Comparison of ENCODE assay signal across 37 cellular contexts in the genomic region with DNA sequence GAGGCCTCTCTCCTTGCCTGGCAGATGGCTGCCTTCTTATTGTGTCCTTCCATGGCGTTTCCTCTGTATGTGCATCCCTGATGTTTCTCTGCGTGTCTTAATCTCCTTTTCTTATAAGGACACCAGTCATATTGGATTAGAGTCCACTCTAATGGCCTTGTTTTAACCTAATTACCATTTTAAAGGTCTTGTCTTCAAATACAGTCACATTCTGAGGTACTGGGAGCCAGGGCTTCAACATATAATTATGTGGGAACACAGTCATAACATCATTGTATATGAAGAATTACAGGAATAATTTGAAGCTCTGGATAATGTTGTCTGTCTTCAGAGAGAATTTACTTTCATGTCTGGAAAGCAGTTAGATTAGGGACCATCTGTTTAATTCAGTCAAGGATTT. TPM values are rescaled to one million over a fixed set of nuclear protein-coding genes. Genes with fewer than 3 reads are reported as not detected.
"Had no signal": no experiment of that assay in that cellular context is flagged by ENCODE, and none has a peak within 500 bp of the region (broad histone marks: within the 10 kb centered on the region; RNA-seq: fewer than 3 reads in every experiment).

No MANE protein-coding gene starts in this region.

- H3K27ac ChIP-seq: adrenal gland, body of pancreas, brain microvascular endothelial cell, breast epithelium, VCaP had no signal

- H3K4me3 ChIP-seq: adrenal gland, body of pancreas, breast epithelium had no signal

- H3K36me3 Mint-ChIP-seq: activated CD8-positive, alpha-beta memory T cell treated with anti-CD3 and anti-CD28 coated beads, Interleukin-2, amount 10 ng/mL, durations not matched to agents 7 days and 5 days; activated naive CD4-positive, alpha-beta T cell treated with anti-CD3 and anti-CD28 coated beads, Interleukin-2, amount 50 U/mL, for 72 hours; activated naive CD8-positive, alpha-beta T cell treated with anti-CD3 and anti-CD28 coated beads for 36 hours; WTC11 had no signal

- H3K9me3 Mint-ChIP-seq: activated CD4-positive, alpha-beta memory T cell treated with anti-CD3 and anti-CD28 coated beads, Interleukin-2, amount 10 ng/mL, durations not matched to agents 7 days and 5 days; activated naive CD8-positive, alpha-beta T cell treated with anti-CD3 and anti-CD28 coated beads for 36 hours; activated T-cell treated with anti-CD3 and anti-CD28 coated beads, Interleukin-2, amount 50 U/mL, for 24 hours; activated T-helper 17 cell treated with anti-CD3 and anti-CD28 coated beads, Interleukin-2, amount 50 U/mL, for 72 hours; T-helper 1 cell treated with Interleukin-12 subunit alpha and Interleukin-12 subunit beta and Interleukin-4 antibody, amounts not matched to agents 30 μg/mL and 1 μg/mL, for 36 hours; T-helper 2 cell treated with Interferon-gamma antibody and Interleukin-4, amounts not matched to agents 5 μg/mL and 100 μg/mL, for 36 hours had no signal

- H3K4me1 Mint-ChIP-seq: activated CD4-positive, alpha-beta memory T cell treated with anti-CD3 and anti-CD28 coated beads, Interleukin-2, amount 10 ng/mL, durations not matched to agents 7 days and 5 days; activated CD4-positive, alpha-beta T cell treated with anti-CD3 and anti-CD28 coated beads for 36 hours; activated CD4-positive, alpha-beta T cell treated with anti-CD3 and anti-CD28 coated beads, Interleukin-2, amount 10 ng/mL, durations not matched to agents 7 days and 5 days; activated CD8-positive, alpha-beta memory T cell treated with anti-CD3 and anti-CD28 coated beads, Interleukin-2, amount 10 ng/mL, durations not matched to agents 7 days and 5 days; activated naive CD8-positive, alpha-beta T cell treated with anti-CD3 and anti-CD28 coated beads for 36 hours; activated T-helper 17 cell treated with anti-CD3 and anti-CD28 coated beads, Interleukin-2, amount 50 U/mL, for 72 hours had no signal

- H3K27me3 Mint-ChIP-seq: activated CD4-positive, alpha-beta memory T cell treated with anti-CD3 and anti-CD28 coated beads, Interleukin-2, amount 10 ng/mL, durations not matched to agents 7 days and 5 days; activated CD4-positive, alpha-beta T cell treated with anti-CD3 and anti-CD28 coated beads for 36 hours; activated CD4-positive, alpha-beta T cell treated with anti-CD3 and anti-CD28 coated beads, Interleukin-2, amount 10 ng/mL, durations not matched to agents 7 days and 5 days; activated CD8-positive, alpha-beta memory T cell treated with anti-CD3 and anti-CD28 coated beads, Interleukin-2, amount 10 ng/mL, durations not matched to agents 7 days and 5 days; activated T-cell treated with anti-CD3 and anti-CD28 coated beads, Interleukin-2, amount 50 U/mL, for 24 hours; activated T-helper 17 cell treated with anti-CD3 and anti-CD28 coated beads, Interleukin-2, amount 50 U/mL, for 72 hours had no signal

- H3K27ac Mint-ChIP-seq: activated CD4-positive, alpha-beta memory T cell treated with anti-CD3 and anti-CD28 coated beads, Interleukin-2, amount 10 ng/mL, durations not matched to agents 7 days and 5 days; activated CD4-positive, alpha-beta T cell treated with anti-CD3 and anti-CD28 coated beads for 36 hours; activated CD4-positive, alpha-beta T cell treated with anti-CD3 and anti-CD28 coated beads, Interleukin-2, amount 10 ng/mL, durations not matched to agents 7 days and 5 days; activated CD8-positive, alpha-beta memory T cell treated with anti-CD3 and anti-CD28 coated beads, Interleukin-2, amount 10 ng/mL, durations not matched to agents 7 days and 5 days; activated CD8-positive, alpha-beta T cell treated with anti-CD3 and anti-CD28 coated beads, Interleukin-2, amount 10 ng/mL, durations not matched to agents 7 days and 5 days; activated naive CD4-positive, alpha-beta T cell treated with anti-CD3 and anti-CD28 coated beads for 36 hours; activated naive CD4-positive, alpha-beta T cell treated with anti-CD3 and anti-CD28 coated beads, Interleukin-2, amount 50 U/mL, for 72 hours; activated naive CD8-positive, alpha-beta T cell treated with anti-CD3 and anti-CD28 coated beads for 36 hours; activated T-cell treated with anti-CD3 and anti-CD28 coated beads, Interleukin-2, amount 50 U/mL, for 24 hours; activated T-helper 17 cell treated with anti-CD3 and anti-CD28 coated beads, Interleukin-2, amount 50 U/mL, for 72 hours; T-helper 1 cell treated with Interleukin-12 subunit alpha and Interleukin-12 subunit beta and Interleukin-4 antibody, amounts not matched to agents 30 μg/mL and 1 μg/mL, for 36 hours; T-helper 2 cell treated with Interferon-gamma antibody and Interleukin-4, amounts not matched to agents 5 μg/mL and 100 μg/mL, for 36 hours; WTC11 had no signal

- H3K27me3 ChIP-seq: adrenal gland, body of pancreas, brain microvascular endothelial cell, breast epithelium had no signal

- H3K36me3 ChIP-seq: adrenal gland, brain microvascular endothelial cell, breast epithelium had no signal

- H3K9me3 ChIP-seq: adrenal gland, body of pancreas, breast epithelium had no signal

- DNase-seq: activated CD4-positive, alpha-beta memory T cell treated with anti-CD3 and anti-CD28 coated beads, Interleukin-2, amount 10 ng/mL, durations not matched to agents 7 days and 5 days; activated CD4-positive, alpha-beta T cell treated with anti-CD3 and anti-CD28 coated beads for 1 hour; activated CD4-positive, alpha-beta T cell treated with anti-CD3 and anti-CD28 coated beads for 36 hours; activated CD4-positive, alpha-beta T cell treated with anti-CD3 and anti-CD28 coated beads for 48 hours; activated CD4-positive, alpha-beta T cell treated with anti-CD3 and anti-CD28 coated beads, Interleukin-2, amount 10 ng/mL, durations not matched to agents 7 days and 5 days; activated CD4-positive, alpha-beta T cell treated with anti-CD3 and anti-CD28 coated beads, Interleukin-2, amount 50 U/mL, for 48 hours; activated CD4-positive, CD25-positive, alpha-beta regulatory T cell; activated CD8-positive, alpha-beta memory T cell treated with anti-CD3 and anti-CD28 coated beads for 24 hours; activated CD8-positive, alpha-beta memory T cell treated with anti-CD3 and anti-CD28 coated beads, Interleukin-2, amount 10 ng/mL, durations not matched to agents 7 days and 5 days; activated CD8-positive, alpha-beta memory T cell treated with anti-CD3 and anti-CD28 coated beads, Interleukin-2, amount 50 U/mL, for 48 hours; activated CD8-positive, alpha-beta T cell treated with anti-CD3 and anti-CD28 coated beads, Interleukin-2, amount 10 ng/mL, durations not matched to agents 7 days and 5 days; activated effector memory CD4-positive, alpha-beta T cell treated with anti-CD3 and anti-CD28 coated beads, Interleukin-2, amount 50 U/mL, for 16 hours; activated gamma-delta T cell treated with Interleukin-2 at 50 U/mL for 16 hours; activated naive CD4-positive, alpha-beta T cell; activated naive CD4-positive, alpha-beta T cell treated with anti-CD3 and anti-CD28 coated beads for 36 hours; activated naive CD4-positive, alpha-beta T cell treated with anti-CD3 and anti-CD28 coated beads, Interleukin-2, amount 50 U/mL, for 16 hours; activated naive CD8-positive, alpha-beta T cell treated with anti-CD3 and anti-CD28 coated beads for 36 hours; activated T-cell treated with anti-CD3 and anti-CD28 coated beads, Interleukin-2, amount 50 U/mL, for 24 hours; activated T-cell treated with anti-CD3 and anti-CD28 coated beads, Interleukin-2, amount 50 U/mL, for 48 hours; adrenal gland; amniotic stem cell; aorta; body of pancreas; brain microvascular endothelial cell; central memory CD4-positive, alpha-beta T cell; T-helper 2 cell; T-helper 9 cell had no signal

- H3K4me3 Mint-ChIP-seq: activated CD4-positive, alpha-beta memory T cell treated with anti-CD3 and anti-CD28 coated beads, Interleukin-2, amount 10 ng/mL, durations not matched to agents 7 days and 5 days; activated CD4-positive, alpha-beta T cell treated with anti-CD3 and anti-CD28 coated beads for 36 hours; activated CD4-positive, alpha-beta T cell treated with anti-CD3 and anti-CD28 coated beads, Interleukin-2, amount 10 ng/mL, durations not matched to agents 7 days and 5 days; activated CD8-positive, alpha-beta memory T cell treated with anti-CD3 and anti-CD28 coated beads, Interleukin-2, amount 10 ng/mL, durations not matched to agents 7 days and 5 days; activated CD8-positive, alpha-beta T cell treated with anti-CD3 and anti-CD28 coated beads, Interleukin-2, amount 10 ng/mL, durations not matched to agents 7 days and 5 days; activated naive CD4-positive, alpha-beta T cell treated with anti-CD3 and anti-CD28 coated beads for 36 hours; activated naive CD8-positive, alpha-beta T cell treated with anti-CD3 and anti-CD28 coated beads for 36 hours; activated T-cell treated with anti-CD3 and anti-CD28 coated beads, Interleukin-2, amount 50 U/mL, for 24 hours; activated T-helper 17 cell treated with anti-CD3 and anti-CD28 coated beads, Interleukin-2, amount 50 U/mL, for 72 hours; T-helper 1 cell treated with Interleukin-12 subunit alpha and Interleukin-12 subunit beta and Interleukin-4 antibody, amounts not matched to agents 30 μg/mL and 1 μg/mL, for 36 hours; T-helper 2 cell treated with Interferon-gamma antibody and Interleukin-4, amounts not matched to agents 5 μg/mL and 100 μg/mL, for 36 hours; WTC11 had no signal

- FAIRE-seq: astrocyte, TTC549 had no signal

- ATAC-seq: activated CD4-positive, alpha-beta T cell treated with anti-CD3 and anti-CD28 coated beads for 36 hours; activated CD4-positive, CD25-positive, alpha-beta regulatory T cell treated with anti-CD3 and anti-CD28 coated beads, Interleukin-2, amount 50 U/mL, for 24 hours; activated CD8-positive, alpha-beta memory T cell treated with anti-CD3 and anti-CD28 coated beads, Interleukin-2, amount 10 ng/mL, durations not matched to agents 7 days and 5 days; activated CD8-positive, alpha-beta T cell treated with anti-CD3 and anti-CD28 coated beads, Interleukin-2, amount 10 ng/mL, durations not matched to agents 7 days and 5 days; activated naive CD4-positive, alpha-beta T cell treated with anti-CD3 and anti-CD28 coated beads, Interleukin-2, amount 50 U/mL, for 72 hours; activated T-helper 17 cell treated with anti-CD3 and anti-CD28 coated beads, Interleukin-2, amount 50 U/mL, for 72 hours; body of pancreas; WTC11 had no signal

RNA-seq across cellular contexts. Expression of a gene that starts 56.4 kb away (rescaled TPM):
- total RNA-seq: activated CD4-positive, alpha-beta memory T cell treated with anti-CD3 and anti-CD28 coated beads, Interleukin-2, amount 10 ng/mL, durations not matched to agents 7 days and 5 days; activated CD4-positive, alpha-beta T cell treated with anti-CD3 and anti-CD28 coated beads for 36 hours; activated CD4-positive, alpha-beta T cell treated with anti-CD3 and anti-CD28 coated beads, Interleukin-2, amount 10 ng/mL, durations not matched to agents 7 days and 5 days; activated CD8-positive, alpha-beta memory T cell treated with anti-CD3 and anti-CD28 coated beads, Interleukin-2, amount 10 ng/mL, durations not matched to agents 7 days and 5 days; activated CD8-positive, alpha-beta T cell treated with anti-CD3 and anti-CD28 coated beads, Interleukin-2, amount 10 ng/mL, durations not matched to agents 7 days and 5 days; activated naive CD4-positive, alpha-beta T cell treated with anti-CD3 and anti-CD28 coated beads for 36 hours; activated naive CD4-positive, alpha-beta T cell treated with anti-CD3 and anti-CD28 coated beads, Interleukin-2, amount 50 U/mL, for 72 hours; activated naive CD8-positive, alpha-beta T cell treated with anti-CD3 and anti-CD28 coated beads for 36 hours; activated T-helper 17 cell treated with anti-CD3 and anti-CD28 coated beads, Interleukin-2, amount 50 U/mL, for 72 hours had no signal
